In the genomic region with DNA sequence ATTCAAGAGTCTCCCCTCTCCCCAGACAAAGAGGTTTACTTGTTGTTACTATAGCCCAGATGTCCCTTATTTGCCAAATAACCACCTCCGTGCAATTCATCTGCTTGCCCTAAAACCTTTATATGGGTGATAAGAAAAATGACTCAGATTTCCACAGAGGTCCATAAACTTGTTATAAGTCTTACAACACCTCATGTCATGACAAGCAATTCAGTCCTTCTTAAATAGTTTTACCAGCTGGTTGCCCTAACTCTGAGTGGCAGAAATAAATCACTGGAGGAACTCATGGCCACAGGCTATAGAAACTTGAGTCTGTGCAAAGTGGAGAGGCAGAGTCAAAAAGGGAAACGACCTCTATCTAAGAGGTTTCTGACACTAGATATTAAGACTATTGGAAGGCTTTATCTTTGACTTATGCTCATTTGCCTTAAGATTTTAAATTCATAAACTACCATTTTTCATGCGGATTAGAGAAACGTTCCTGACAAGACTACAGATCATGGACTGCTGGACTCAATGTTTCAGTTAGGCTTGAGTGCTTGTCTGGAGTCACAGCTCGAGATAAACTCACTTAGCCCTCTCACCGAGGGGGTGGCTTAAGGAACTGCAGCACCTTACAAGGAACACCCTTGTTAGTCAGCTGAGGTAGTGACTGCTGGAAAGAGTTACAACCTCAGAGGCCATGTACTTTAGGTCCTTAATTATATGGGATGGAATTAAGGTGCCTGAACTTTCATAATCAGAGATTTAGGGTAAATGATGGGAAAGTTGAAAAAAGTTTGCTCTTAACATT, we compare ENCODE assay signal across 1 cellular context.
TF ChIP-seq lines count a peak whose summit lies in the region.

No MANE protein-coding gene starts in this region.

TF ChIP-seq in IMR-90, 13 proteins besides CTCF, POLR2A, EP300 and RAD21:
- TF ChIP-seq, protein P1, sequence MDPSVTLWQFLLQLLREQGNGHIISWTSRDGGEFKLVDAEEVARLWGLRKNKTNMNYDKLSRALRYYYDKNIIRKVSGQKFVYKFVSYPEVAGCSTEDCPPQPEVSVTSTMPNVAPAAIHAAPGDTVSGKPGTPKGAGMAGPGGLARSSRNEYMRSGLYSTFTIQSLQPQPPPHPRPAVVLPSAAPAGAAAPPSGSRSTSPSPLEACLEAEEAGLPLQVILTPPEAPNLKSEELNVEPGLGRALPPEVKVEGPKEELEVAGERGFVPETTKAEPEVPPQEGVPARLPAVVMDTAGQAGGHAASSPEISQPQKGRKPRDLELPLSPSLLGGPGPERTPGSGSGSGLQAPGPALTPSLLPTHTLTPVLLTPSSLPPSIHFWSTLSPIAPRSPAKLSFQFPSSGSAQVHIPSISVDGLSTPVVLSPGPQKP (IDR thresholded peaks at IDR 0.05; ENCODE audit: borderline replicate concordance, low read depth, low read length), result no peak
- TF ChIP-seq MXI1 (IDR thresholded peaks at IDR 0.05; ENCODE audit: borderline replicate concordance, low read depth, low read length), result no peak
- TF ChIP-seq MAZ (IDR thresholded peaks at IDR 0.05; ENCODE audit: borderline replicate concordance, low read depth, low read length), result no peak
- no peak for TF ChIP-seq RCOR1 (IDR thresholded peaks at IDR 0.05; ENCODE audit: insufficient replicate concordance, low read length)
- no peak for TF ChIP-seq SMC3 (IDR thresholded peaks at IDR 0.05; ENCODE audit: low read depth, low read length)
- TF ChIP-seq BHLHE40 (IDR thresholded peaks at IDR 0.05; ENCODE audit: low read depth, low read length), result no peak
- no peak for TF ChIP-seq CEBPB (IDR thresholded peaks at IDR 0.05; ENCODE audit: low read depth, low read length)
- TF ChIP-seq NFE2L2 (IDR thresholded peaks at IDR 0.05; ENCODE audit: low read depth, low read length), result no peak
- TF ChIP-seq CHD1 (IDR thresholded peaks at IDR 0.05; ENCODE audit: low read depth, low read length), result no peak
- no peak for TF ChIP-seq MAFK (IDR thresholded peaks at IDR 0.05; ENCODE audit: low read depth, low read length)
- no peak for TF ChIP-seq USF2 (IDR thresholded peaks at IDR 0.05; ENCODE audit: low read depth, low read length)
- TF ChIP-seq RFX5 (IDR thresholded peaks at IDR 0.05; ENCODE audit: low read depth, low read length), result no peak
- no peak for TF ChIP-seq FOS (IDR thresholded peaks at IDR 0.05; ENCODE audit: low read depth, low read length)
